Comparison of ENCODE assay signal across 8 cellular contexts in genomic region chr19:2783781-2784145, GRCh38.
A peak's percentile ranks its signal among the peaks of the same experiment; 100 is the strongest.
DNase-seq lines count a peak whose midpoint lies in the region; ATAC-seq and TF ChIP-seq lines count a peak whose summit lies in the region.

No MANE protein-coding gene starts in this region.

- H3K4me3 ChIP-seq in ACC112 (ENCODE audit: low read depth, low read length) (peak overlapping the region; percentile 98), HUES6 (ENCODE audit: low read depth, low read length) (0 out of 2 replicates have a peak overlapping the region, but pooled peaks have one; percentile 5), brain microvascular endothelial cell (ENCODE audit: low read depth, low read length) (peak overlapping the region; percentile 99), muscle layer of duodenum (ENCODE audit: low read depth in 1 of 2, low read length in 2 of 2) (peak overlapping the region; percentile 27 to 97)

- H3K4me1 ChIP-seq in ACC112 (ENCODE audit: control insufficient read depth, insufficient read depth, low read length, unreplicated experiment) (peaks cover 13% of the 10 kb centered on the region), HUES6 (ENCODE audit: control insufficient read depth, insufficient read depth, low read length) (peaks cover 12% of the 10 kb centered on the region), muscle layer of duodenum (ENCODE audit: control insufficient read depth in 1 of 2, insufficient read depth in 2 of 2, low read length in 2 of 2) (peaks cover 8 to 57% of the 10 kb centered on the region in 2 donors)

- no peaks in the 10 kb centered on the region for H3K36me3 ChIP-seq in ACC112 (ENCODE audit: insufficient read depth, low read length)
- peaks cover 18% of the 10 kb centered on the region for H3K36me3 ChIP-seq in HUES6 (ENCODE audit: control insufficient read depth, insufficient read depth, low read length)
- peaks cover 2% of the 10 kb centered on the region for H3K36me3 ChIP-seq in brain microvascular endothelial cell (replicated peaks)
- H3K36me3 ChIP-seq in muscle layer of duodenum (ENCODE audit: control insufficient read depth in 1 of 2, insufficient read depth in 2 of 2, low read length in 2 of 2) = peaks cover 0 to 6% of the 10 kb centered on the region in 2 donors

- H3K79me2 ChIP-seq in ACC112 (ENCODE audit: control insufficient read depth, insufficient read depth, low read length, unreplicated experiment) = peaks cover 71% of the 10 kb centered on the region

- peak overlapping the region; percentile 84 for H2AFZ ChIP-seq in ACC112 (ENCODE audit: low read length, unreplicated experiment)

- no peaks in the 10 kb centered on the region for H3K9me3 ChIP-seq in HUES6 (ENCODE audit: control insufficient read depth, insufficient read depth, low read depth, low read length)
- H3K9me3 ChIP-seq in muscle layer of duodenum (ENCODE audit: control insufficient read depth in 1 of 2, low read length in 2 of 2) = no peaks in the 10 kb centered on the region

- in situ Hi-C loops in brain microvascular endothelial cell (cut with HindIII; ENCODE audit: low pct_ligation_motif_present, low sequenced_read_pairs) = no loop called here

- peak overlapping the region; percentile 20 for H3K9ac ChIP-seq in HUES6 (ENCODE audit: low read length)

- DNase-seq in brain microvascular endothelial cell (no peak), amniotic stem cell (lab: John Stamatoyannopoulos, UW) (no peak), NCI-H526 (lab: John Stamatoyannopoulos, UW) (no peak)

- H3K27ac ChIP-seq in ACC112 (ENCODE audit: low read depth, low read length) (peak overlapping the region; percentile 59), HUES6 (ENCODE audit: low read depth, low read length) (no peak overlapping the region), brain microvascular endothelial cell (peak overlapping the region; percentile 56), muscle layer of duodenum (ENCODE audit: low read length) (peak overlapping the region; percentile 91)

- no peak for ATAC-seq in GM21447 (IDR thresholded peaks at IDR 0.05; ENCODE audit: unreplicated experiment)
- ATAC-seq in HG03139 (IDR thresholded peaks at IDR 0.05; ENCODE audit: unreplicated experiment) = no peak

- H3K27me3 ChIP-seq in ACC112 (ENCODE audit: insufficient read depth, low read length) = no peaks in the 10 kb centered on the region
- no peaks in the 10 kb centered on the region for H3K27me3 ChIP-seq in HUES6 (ENCODE audit: control insufficient read depth, insufficient read depth, low read length)
- no peaks in the 10 kb centered on the region for H3K27me3 ChIP-seq in brain microvascular endothelial cell (replicated peaks)
- no peaks in the 10 kb centered on the region for H3K27me3 ChIP-seq in muscle layer of duodenum (ENCODE audit: low read depth, low read length)

- TF ChIP-seq CTCF in brain microvascular endothelial cell (IDR thresholded peaks at IDR 0.05; ENCODE audit: low read depth, low read length, missing control alignments) = no peak

Comparison
In these comparisons a context has a peak if more than half of its experiments do, and no peak if none do; other contexts are left out.
1. H3K4me3 ChIP-seq: peak in every context shown above with its lines; median percentile 99 in brain microvascular endothelial cell; 98 in ACC112; 62 in muscle layer of duodenum; 5 in HUES6.